Comparison of ENCODE assay signal across 9 cellular contexts in the genomic region with DNA sequence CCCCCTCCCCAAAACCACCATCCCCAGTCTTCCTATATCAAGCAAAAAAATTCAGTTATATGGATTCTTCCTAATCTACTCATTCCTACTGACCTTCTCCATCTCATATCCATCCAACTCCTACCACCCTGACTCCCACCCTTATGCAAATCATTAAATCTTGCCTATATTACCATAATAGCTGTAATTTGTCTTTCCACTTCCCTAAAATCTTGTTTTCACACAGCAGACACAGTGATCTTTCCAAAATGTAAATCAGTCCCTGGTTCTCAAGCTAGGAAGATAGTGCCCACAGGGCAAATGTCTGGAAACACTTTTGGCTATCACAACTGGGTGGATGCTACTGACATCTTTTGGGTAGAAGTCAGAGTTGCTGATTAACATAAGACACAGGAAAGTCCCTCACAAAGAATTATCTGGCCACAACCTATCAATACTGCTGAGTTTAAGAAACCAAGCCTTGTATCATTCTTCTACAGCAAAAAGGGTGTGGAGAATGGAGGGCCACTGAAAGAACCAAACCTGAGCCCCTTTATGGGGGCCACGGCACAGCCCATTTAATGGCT. TPM values are rescaled to one million over a fixed set of nuclear protein-coding genes. Genes with fewer than 3 reads are reported as not detected.
DNase-seq lines count a peak whose midpoint lies in the region; ATAC-seq lines count a peak whose summit lies in the region.
"Had no signal": no experiment of that assay in that cellular context is flagged by ENCODE, and none has a peak within 500 bp of the region (broad histone marks: within the 10 kb centered on the region; RNA-seq: fewer than 3 reads in every experiment).

No MANE protein-coding gene starts in this region.

- H3K4me3 Mint-ChIP-seq in activated CD4-positive, alpha-beta T cell treated with anti-CD3 and anti-CD28 coated beads for 36 hours = peak overlapping the region; percentile 89
- peak overlapping the region; percentile 85 for H3K4me3 Mint-ChIP-seq in stimulated activated effector memory CD8-positive, alpha-beta T cell treated with anti-CD3 and anti-CD28 coated beads, Interleukin-12 subunit alpha, Interleukin-12 subunit beta, amount 100 ng/mL, for 72 hours

- no peaks in the 10 kb centered on the region for H3K27me3 Mint-ChIP-seq in activated CD4-positive, alpha-beta T cell treated with anti-CD3 and anti-CD28 coated beads for 36 hours

- H3K36me3 ChIP-seq in SJCRH30 = peaks cover 26% of the 10 kb centered on the region

- peaks cover 42% of the 10 kb centered on the region for H3K36me3 Mint-ChIP-seq in activated CD4-positive, alpha-beta T cell treated with anti-CD3 and anti-CD28 coated beads for 36 hours (ENCODE audit: low read depth)
- H3K36me3 Mint-ChIP-seq in stimulated activated effector memory CD8-positive, alpha-beta T cell treated with anti-CD3 and anti-CD28 coated beads, Interleukin-12 subunit alpha, Interleukin-12 subunit beta, amount 100 ng/mL, for 72 hours = peaks cover 69% of the 10 kb centered on the region

- H3K27ac Mint-ChIP-seq in activated CD4-positive, alpha-beta T cell treated with anti-CD3 and anti-CD28 coated beads for 36 hours = peak overlapping the region; percentile 93
- H3K27ac Mint-ChIP-seq in stimulated activated effector memory CD8-positive, alpha-beta T cell treated with anti-CD3 and anti-CD28 coated beads, Interleukin-12 subunit alpha, Interleukin-12 subunit beta, amount 100 ng/mL, for 72 hours = peak overlapping the region; percentile 32

- H3K9me3 Mint-ChIP-seq in activated CD4-positive, alpha-beta T cell treated with anti-CD3 and anti-CD28 coated beads for 36 hours (ENCODE audit: low read depth) = no peaks in the 10 kb centered on the region
- H3K9me3 Mint-ChIP-seq in stimulated activated effector memory CD8-positive, alpha-beta T cell treated with anti-CD3 and anti-CD28 coated beads, Interleukin-12 subunit alpha, Interleukin-12 subunit beta, amount 100 ng/mL, for 72 hours = no peaks in the 10 kb centered on the region

- peak overlapping the region; percentile 76 for H3K27ac ChIP-seq in SJCRH30

- H3K4me3 ChIP-seq in SJCRH30 = peak overlapping the region; percentile 89

- no peaks in the 10 kb centered on the region for H3K27me3 ChIP-seq in SJCRH30
- H3K27me3 ChIP-seq: body of pancreas had no signal

- H3K4me1 ChIP-seq in SJCRH30 = peaks cover 9% of the 10 kb centered on the region

- intact Hi-C loops in activated CD4-positive, alpha-beta T cell treated with anti-CD3 and anti-CD28 coated beads for 36 hours (cut with DNase I, micrococcal nuclease) = loop anchor here (2.0 to 10.0 kb wide), 9 partner anchors 83 to 1059 kb away; a partner anchor contains a TSS

- CTCF ChIA-PET in activated CD4-positive, alpha-beta T cell treated with anti-CD3 and anti-CD28 coated beads for 36 hours (lab: Charles Lee) = interaction anchor here (0.7 to 2.0 kb wide), 5 partner anchors 15 to 1154 kb away, joined by 3 to 5 read pairs (median 3); a partner anchor contains a TSS

- ATAC-seq in activated CD4-positive, alpha-beta T cell treated with anti-CD3 and anti-CD28 coated beads for 36 hours = no peak
- ATAC-seq in stimulated activated effector memory CD8-positive, alpha-beta T cell treated with anti-CD3 and anti-CD28 coated beads, Interleukin-12 subunit alpha, Interleukin-12 subunit beta, amount 100 ng/mL, for 72 hours = no peak

- DNase-seq in activated CD4-positive, alpha-beta T cell treated with anti-CD3 and anti-CD28 coated beads for 36 hours = no peak
- DNase-seq in activated CD4-positive, alpha-beta T cell treated with anti-CD3 and anti-CD28 coated beads, Interleukin-2, amount 50 U/mL, for 48 hours = no peak
- DNase-seq in SJCRH30 (no peak), fibroblast of peridontal ligament (ENCODE audit: extremely low read depth) (peak; percentile 18), NCI-H1436 treated with DMSO at 0.1 percent for 48 hours (lab: John Stamatoyannopoulos, UW) (no peak), DMS53 treated with DMSO at 0.1 percent for 48 hours (lab: John Stamatoyannopoulos, UW; ENCODE audit: unreplicated experiment) (no peak), HuH-7 (ENCODE audit: low spot score) (no peak)
- DNase-seq in stimulated activated effector memory CD8-positive, alpha-beta T cell treated with anti-CD3 and anti-CD28 coated beads, Interleukin-12 subunit alpha, Interleukin-12 subunit beta, amount 100 ng/mL, for 72 hours (ENCODE audit: low spot score in 2 of 2) = no peak
- DNase-seq: body of pancreas had no signal

- peaks cover 54% of the 10 kb centered on the region for H3K4me1 Mint-ChIP-seq in activated CD4-positive, alpha-beta T cell treated with anti-CD3 and anti-CD28 coated beads for 36 hours
- peaks cover 63% of the 10 kb centered on the region for H3K4me1 Mint-ChIP-seq in stimulated activated effector memory CD8-positive, alpha-beta T cell treated with anti-CD3 and anti-CD28 coated beads, Interleukin-12 subunit alpha, Interleukin-12 subunit beta, amount 100 ng/mL, for 72 hours

- H3K9me3 ChIP-seq in SJCRH30 (replicated peaks) = no peaks in the 10 kb centered on the region
- H3K9me3 ChIP-seq: body of pancreas had no signal

- POLR2A ChIA-PET in activated CD4-positive, alpha-beta T cell treated with anti-CD3 and anti-CD28 coated beads for 36 hours (lab: Charles Lee) = no interaction called here

RNA-seq across cellular contexts. Expression of a gene that starts 1.4 kb away (rescaled TPM):
- total RNA-seq in activated CD4-positive, alpha-beta T cell treated with anti-CD3 and anti-CD28 coated beads for 36 hours = 10 to 100 TPM; 33.2 to 47.3 TPM
- 27.5 and 36.1 TPM in 2 replicates for total RNA-seq in SJCRH30 (2014; rRNA removed; shearing (Covaris generic))

RNA-seq across cellular contexts. Expression of a gene that starts 8.4 kb away (rescaled TPM):
- 10 to 100 TPM; 15.8 to 17.3 TPM for total RNA-seq in activated CD4-positive, alpha-beta T cell treated with anti-CD3 and anti-CD28 coated beads for 36 hours
- total RNA-seq in SJCRH30 (2014; rRNA removed; shearing (Covaris generic)) = 0.57 and 1.3 TPM in 2 replicates

RNA-seq across cellular contexts. Expression of a gene that starts 8.6 kb away (rescaled TPM):
- total RNA-seq in activated CD4-positive, alpha-beta T cell treated with anti-CD3 and anti-CD28 coated beads for 36 hours = 10 to 100 TPM; 12.8 to 19.0 TPM
- total RNA-seq in SJCRH30 (2014; rRNA removed; shearing (Covaris generic)) = 10.2 and 16.9 TPM in 2 replicates

RNA-seq across cellular contexts. Expression of a gene that starts 8.8 kb away (rescaled TPM):
- total RNA-seq in activated CD4-positive, alpha-beta T cell treated with anti-CD3 and anti-CD28 coated beads for 36 hours = 10 to 100 TPM; 61.8 to 65.4 TPM
- total RNA-seq in SJCRH30 (2014; rRNA removed; shearing (Covaris generic)) = 61.2 and 62.3 TPM in 2 replicates
